ENCODE assay signal across 28 cellular contexts in the genomic region with DNA sequence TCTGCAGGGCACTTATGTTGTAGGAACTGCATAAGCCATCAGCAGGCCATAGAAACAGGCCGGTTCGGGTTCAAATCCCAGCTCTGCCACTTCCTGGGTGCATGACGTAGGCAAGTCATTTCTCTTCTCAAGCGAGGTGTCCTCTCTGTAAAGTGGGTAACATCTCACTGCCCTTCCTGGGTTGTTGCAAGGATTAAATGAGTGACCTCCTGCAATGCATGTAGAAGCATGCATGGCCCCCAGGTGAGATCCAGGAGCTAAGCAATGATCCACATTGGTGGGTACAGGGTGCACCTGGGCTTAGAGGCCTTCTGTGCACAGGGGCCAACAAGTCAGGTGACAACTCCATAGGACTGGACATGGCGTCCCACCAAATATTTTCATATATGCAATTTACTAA.
"Had no signal": no experiment of that assay in that cellular context is flagged by ENCODE, and none has a peak within 500 bp of the region (broad histone marks: within the 10 kb centered on the region; RNA-seq: fewer than 3 reads in every experiment).

No MANE protein-coding gene starts in this region.

- H3K27me3 Mint-ChIP-seq: activated CD4-positive, alpha-beta memory T cell treated with anti-CD3 and anti-CD28 coated beads, Interleukin-2, amount 10 ng/mL, durations not matched to agents 7 days and 5 days; activated CD4-positive, alpha-beta T cell treated with anti-CD3 and anti-CD28 coated beads for 36 hours; activated CD4-positive, alpha-beta T cell treated with anti-CD3 and anti-CD28 coated beads, Interleukin-2, amount 10 ng/mL, durations not matched to agents 24 days and 14 days; activated naive CD4-positive, alpha-beta T cell treated with anti-CD3 and anti-CD28 coated beads, Interleukin-2, amount 10 ng/mL, durations not matched to agents 7 days and 5 days; activated naive CD8-positive, alpha-beta T cell treated with anti-CD3 and anti-CD28 coated beads, Interleukin-2, amount 10 ng/mL, durations not matched to agents 7 days and 5 days; activated T-cell treated with anti-CD3 and anti-CD28 coated beads, Interleukin-2, amount 50 U/mL, for 24 hours; brain had no signal

- H3K9me3 Mint-ChIP-seq: activated CD4-positive, alpha-beta memory T cell treated with anti-CD3 and anti-CD28 coated beads, Interleukin-2, amount 10 ng/mL, durations not matched to agents 7 days and 5 days; activated CD4-positive, alpha-beta T cell treated with anti-CD3 and anti-CD28 coated beads, Interleukin-2, amount 10 ng/mL, durations not matched to agents 24 days and 14 days; activated naive CD4-positive, alpha-beta T cell treated with anti-CD3 and anti-CD28 coated beads, Interleukin-2, amount 10 ng/mL, durations not matched to agents 7 days and 5 days; activated naive CD4-positive, alpha-beta T cell treated with anti-CD3 and anti-CD28 coated beads, Interleukin-2, amount 50 U/mL, for 72 hours; activated naive CD8-positive, alpha-beta T cell treated with anti-CD3 and anti-CD28 coated beads, Interleukin-2, amount 10 ng/mL, durations not matched to agents 7 days and 5 days; activated T-cell treated with anti-CD3 and anti-CD28 coated beads, Interleukin-2, amount 50 U/mL, for 24 hours; activated T-cell treated with anti-CD3 and anti-CD28 coated beads, Interleukin-2, amount 50 U/mL, for 72 hours; brain; endodermal cell had no signal

- H3K4me1 ChIP-seq: ascending aorta, breast epithelium, colonic mucosa had no signal

- H3K27ac Mint-ChIP-seq: activated CD4-positive, alpha-beta memory T cell treated with anti-CD3 and anti-CD28 coated beads, Interleukin-2, amount 10 ng/mL, durations not matched to agents 7 days and 5 days; activated CD4-positive, alpha-beta T cell treated with anti-CD3 and anti-CD28 coated beads for 36 hours; activated CD4-positive, alpha-beta T cell treated with anti-CD3 and anti-CD28 coated beads, Interleukin-2, amount 10 ng/mL, durations not matched to agents 24 days and 14 days; activated naive CD4-positive, alpha-beta T cell treated with anti-CD3 and anti-CD28 coated beads, Interleukin-2, amount 10 ng/mL, durations not matched to agents 7 days and 5 days; activated naive CD4-positive, alpha-beta T cell treated with anti-CD3 and anti-CD28 coated beads, Interleukin-2, amount 50 U/mL, for 72 hours; activated naive CD8-positive, alpha-beta T cell treated with anti-CD3 and anti-CD28 coated beads, Interleukin-2, amount 10 ng/mL, durations not matched to agents 7 days and 5 days; activated T-cell treated with anti-CD3 and anti-CD28 coated beads, Interleukin-2, amount 50 U/mL, for 72 hours; brain; endodermal cell had no signal

- H3K4me3 Mint-ChIP-seq: activated CD4-positive, alpha-beta memory T cell treated with anti-CD3 and anti-CD28 coated beads, Interleukin-2, amount 10 ng/mL, durations not matched to agents 7 days and 5 days; activated CD4-positive, alpha-beta T cell treated with anti-CD3 and anti-CD28 coated beads for 36 hours; activated CD4-positive, alpha-beta T cell treated with anti-CD3 and anti-CD28 coated beads, Interleukin-2, amount 10 ng/mL, durations not matched to agents 24 days and 14 days; activated naive CD4-positive, alpha-beta T cell treated with anti-CD3 and anti-CD28 coated beads, Interleukin-2, amount 10 ng/mL, durations not matched to agents 7 days and 5 days; activated naive CD8-positive, alpha-beta T cell treated with anti-CD3 and anti-CD28 coated beads, Interleukin-2, amount 10 ng/mL, durations not matched to agents 7 days and 5 days; activated T-cell treated with anti-CD3 and anti-CD28 coated beads, Interleukin-2, amount 50 U/mL, for 24 hours; activated T-cell treated with anti-CD3 and anti-CD28 coated beads, Interleukin-2, amount 50 U/mL, for 72 hours; brain; endodermal cell had no signal

- H3K27ac ChIP-seq: ascending aorta, breast epithelium, cardiac muscle cell, colonic mucosa had no signal

- H3K27me3 ChIP-seq: ascending aorta, breast epithelium, cardiac muscle cell, colonic mucosa had no signal

- DNase-seq: activated CD4-positive, alpha-beta memory T cell treated with anti-CD3 and anti-CD28 coated beads, Interleukin-2, amount 10 ng/mL, durations not matched to agents 7 days and 5 days; activated CD4-positive, alpha-beta T cell treated with anti-CD3 and anti-CD28 coated beads for 36 hours; activated CD4-positive, alpha-beta T cell treated with anti-CD3 and anti-CD28 coated beads, Interleukin-2, amount 10 ng/mL, durations not matched to agents 24 days and 14 days; activated CD4-positive, alpha-beta T cell treated with anti-CD3 and anti-CD28 coated beads, Interleukin-2, amount 50 U/mL, for 4 hours; activated CD4-positive, CD25-positive, alpha-beta regulatory T cell; activated CD4-positive, CD25-positive, alpha-beta regulatory T cell treated with anti-CD3 and anti-CD28 coated beads, Interleukin-2, amount 50 U/mL, for 72 hours; activated CD8-positive, alpha-beta memory T cell treated with anti-CD3 and anti-CD28 coated beads, Interleukin-2, amount 50 U/mL, for 48 hours; activated gamma-delta T cell; activated naive CD4-positive, alpha-beta T cell; activated naive CD4-positive, alpha-beta T cell treated with anti-CD3 and anti-CD28 coated beads, Interleukin-2, amount 10 ng/mL, durations not matched to agents 7 days and 5 days; activated naive CD8-positive, alpha-beta T cell treated with anti-CD3 and anti-CD28 coated beads, Interleukin-2, amount 10 ng/mL, durations not matched to agents 7 days and 5 days; activated T-cell treated with anti-CD3 and anti-CD28 coated beads for 4 hours; activated T-cell treated with anti-CD3 and anti-CD28 coated beads, Interleukin-2, amount 50 U/mL, for 24 hours; activated T-cell treated with anti-CD3 and anti-CD28 coated beads, Interleukin-2, amount 50 U/mL, for 72 hours; central memory CD4-positive, alpha-beta T cell; cerebellar nuclear complex; colonic mucosa; effector memory CD4-positive, alpha-beta T cell; endodermal cell; foreskin fibroblast; head of caudate nucleus; T-helper 2 cell had no signal

- H3K4me1 Mint-ChIP-seq: activated CD4-positive, alpha-beta memory T cell treated with anti-CD3 and anti-CD28 coated beads, Interleukin-2, amount 10 ng/mL, durations not matched to agents 7 days and 5 days; activated CD4-positive, alpha-beta T cell treated with anti-CD3 and anti-CD28 coated beads, Interleukin-2, amount 10 ng/mL, durations not matched to agents 24 days and 14 days; activated naive CD4-positive, alpha-beta T cell treated with anti-CD3 and anti-CD28 coated beads, Interleukin-2, amount 10 ng/mL, durations not matched to agents 7 days and 5 days; activated naive CD8-positive, alpha-beta T cell treated with anti-CD3 and anti-CD28 coated beads, Interleukin-2, amount 10 ng/mL, durations not matched to agents 7 days and 5 days; brain; endodermal cell had no signal

- H3K4me3 ChIP-seq: ascending aorta, breast epithelium, cardiac muscle cell, colonic mucosa had no signal

- ATAC-seq: activated CD4-positive, alpha-beta T cell treated with anti-CD3 and anti-CD28 coated beads for 36 hours; activated naive CD4-positive, alpha-beta T cell treated with anti-CD3 and anti-CD28 coated beads, Interleukin-2, amount 50 U/mL, for 72 hours; activated T-cell treated with anti-CD3 and anti-CD28 coated beads, Interleukin-2, amount 50 U/mL, for 72 hours; esophagus mucosa had no signal

- H3K9me3 ChIP-seq: ascending aorta, breast epithelium, colonic mucosa had no signal

- H3K36me3 ChIP-seq: breast epithelium, cardiac muscle cell, colonic mucosa had no signal
